ENCODE assay signal across 8 cellular contexts in genomic region chr7:134892002-134892693, GRCh38.
DNase-seq lines count a peak whose midpoint lies in the region; ATAC-seq and TF ChIP-seq lines count a peak whose summit lies in the region.

No MANE protein-coding gene starts in this region.

- H3K4ac ChIP-seq in mesendoderm (ENCODE audit: low read depth, low read length) = no peak overlapping the region

- no peak overlapping the region for H4K8ac ChIP-seq in mesendoderm (ENCODE audit: low read depth, low read length)

- no peak for ATAC-seq in natural killer cell treated with Interleukin-12 subunit alpha and Interleukin-12 subunit beta and Interleukin-15 and Interleukin-18, amount 100 ng/mL, for 72 hours

- H3K27ac Mint-ChIP-seq in endothelial cell (ENCODE audit: unreplicated experiment) = peak overlapping the region; percentile 64
- H3K27ac Mint-ChIP-seq in natural killer cell treated with Interleukin-12 subunit alpha and Interleukin-12 subunit beta and Interleukin-15 and Interleukin-18, amount 100 ng/mL, for 72 hours = no peak overlapping the region

- H3K9me3 Mint-ChIP-seq in endothelial cell (ENCODE audit: unreplicated experiment) = no peaks in the 10 kb centered on the region
- peaks cover 7% of the 10 kb centered on the region for H3K9me3 Mint-ChIP-seq in natural killer cell treated with Interleukin-12 subunit alpha and Interleukin-12 subunit beta and Interleukin-15 and Interleukin-18, amount 100 ng/mL, for 72 hours

- TF ChIP-seq POLR2A in transverse colon (IDR thresholded peaks at IDR 0.05) = no peak

- H3K56ac ChIP-seq in mesendoderm (ENCODE audit: low read length) = peak overlapping the region; percentile 89

- no peak overlapping the region for H2BK120ac ChIP-seq in mesendoderm (ENCODE audit: low read depth, low read length)

- no peak overlapping the region for H2BK15ac ChIP-seq in mesendoderm (replicated peaks; ENCODE audit: low read depth)

- H3K4me3 Mint-ChIP-seq in endothelial cell (ENCODE audit: unreplicated experiment) = peak overlapping the region; percentile 87
- H3K4me3 Mint-ChIP-seq in natural killer cell treated with Interleukin-12 subunit alpha and Interleukin-12 subunit beta and Interleukin-15 and Interleukin-18, amount 100 ng/mL, for 72 hours = no peak overlapping the region

- no peak overlapping the region for H2BK5ac ChIP-seq in mesendoderm (ENCODE audit: low read length)

- H3K9me3 ChIP-seq in NT2/D1 (ENCODE audit: insufficient read depth, low read length) = peaks cover 31% of the 10 kb centered on the region
- H3K9me3 ChIP-seq in transverse colon = no peaks in the 10 kb centered on the region

- no CpG with 5 or more reads among the region's 10 CpGs for WGBS in mesendoderm (ENCODE audit: extremely low coverage, insufficient coverage, low lambda C conversion rate)
- 37 to 53% methylated on average over 5 to 10 of the region's 10 CpGs for whole genome bisulfite sequencing in transverse colon (ENCODE audit: low coverage in 1 of 2), 2 donors

- peaks cover 70% of the 10 kb centered on the region for H3K36me3 ChIP-seq in NT2/D1 (ENCODE audit: insufficient read depth, insufficient read length, low read length)
- no peaks in the 10 kb centered on the region for H3K36me3 ChIP-seq in mesendoderm (ENCODE audit: control insufficient read depth, insufficient read depth, low read length)
- no peaks in the 10 kb centered on the region for H3K36me3 ChIP-seq in transverse colon

- in situ Hi-C loops in transverse colon (cut with MboI; ENCODE audit: low pct_ligation_motif_present in 1 of 4, low pct_unique_long_range_greater_than_20kb in 1 of 4, low sequenced_read_pairs in 3 of 4) = no loop called here

- no peak overlapping the region for H3K23ac ChIP-seq in mesendoderm (ENCODE audit: low read length)

- H3K79me2 ChIP-seq in mesendoderm (ENCODE audit: control insufficient read depth, insufficient read depth, low read length) = peaks cover 35% of the 10 kb centered on the region

- DNase-seq in NT2/D1 (ENCODE audit: low read depth, low spot score) (no peak), endothelial cell (ENCODE audit: low spot score) (no peak), mesendoderm (no peak), transverse colon (no peak), NCI-H226 (no peak), 8988T (no peak)
- DNase-seq in stimulated activated CD4-positive, alpha-beta T cell treated with anti-CD3 and anti-CD28 coated beads, Interleukin-12 subunit alpha, Interleukin-12 subunit beta, amount 100 ng/mL, for 4 hours = no peak
- DNase-seq in natural killer cell treated with Interleukin-12 subunit alpha and Interleukin-12 subunit beta and Interleukin-15 and Interleukin-18, amount 100 ng/mL, for 72 hours (ENCODE audit: low spot score) = no peak

- H3K36me3 Mint-ChIP-seq in endothelial cell (ENCODE audit: low read depth, unreplicated experiment) = peaks cover 41% of the 10 kb centered on the region
- H3K36me3 Mint-ChIP-seq in natural killer cell treated with Interleukin-12 subunit alpha and Interleukin-12 subunit beta and Interleukin-15 and Interleukin-18, amount 100 ng/mL, for 72 hours = peaks cover 12% of the 10 kb centered on the region

- peaks cover 35% of the 10 kb centered on the region for H3K4me1 Mint-ChIP-seq in endothelial cell (ENCODE audit: unreplicated experiment)
- H3K4me1 Mint-ChIP-seq in natural killer cell treated with Interleukin-12 subunit alpha and Interleukin-12 subunit beta and Interleukin-15 and Interleukin-18, amount 100 ng/mL, for 72 hours (ENCODE audit: low read depth in 2 of 2) = no peaks in the 10 kb centered on the region

- H4K5ac ChIP-seq in mesendoderm (ENCODE audit: low read length) = no peak overlapping the region

- no peak for TF ChIP-seq EP300 in transverse colon (IDR thresholded peaks at IDR 0.05; ENCODE audit: low read depth)

- peak overlapping the region; percentile 54 for H2AK5ac ChIP-seq in mesendoderm (ENCODE audit: low read length)

- H3K27me3 ChIP-seq in NT2/D1 (ENCODE audit: insufficient read depth, insufficient read length) = no peaks in the 10 kb centered on the region
- no peaks in the 10 kb centered on the region for H3K27me3 ChIP-seq in mesendoderm (ENCODE audit: insufficient read depth, low read length, poor library complexity)
- H3K27me3 ChIP-seq in transverse colon = peaks cover 6% of the 10 kb centered on the region

- peak overlapping the region; percentile 52 for H3K4me2 ChIP-seq in mesendoderm (ENCODE audit: low read length)

- peak overlapping the region; percentile 34 for H3K18ac ChIP-seq in mesendoderm (ENCODE audit: low read length)

- H3K4me3 ChIP-seq in NT2/D1 (ENCODE audit: insufficient read length, low read depth) (peak overlapping the region; percentile 49), mesendoderm (ENCODE audit: low read length) (peak overlapping the region; percentile 62), transverse colon (peak overlapping the region; percentile 1 to 41 (median 16))

- no peaks in the 10 kb centered on the region for H3K4me1 ChIP-seq in NT2/D1 (ENCODE audit: insufficient read depth, insufficient read length)
- H3K4me1 ChIP-seq in mesendoderm (ENCODE audit: control insufficient read depth, low read depth, low read length) = peaks cover 16% of the 10 kb centered on the region
- peaks cover 3 to 20% (median 5%) of the 10 kb centered on the region in 4 donors for H3K4me1 ChIP-seq in transverse colon

- peaks cover 21% of the 10 kb centered on the region for H3K79me1 ChIP-seq in mesendoderm (ENCODE audit: low read length)

- intact Hi-C loops in transverse colon (cut with DNase I; ENCODE audit: low total_unique reads) = no loop called here

- TF ChIP-seq CTCF in endothelial cell (IDR thresholded peaks at IDR 0.05; ENCODE audit: unreplicated experiment) (no peak), transverse colon (IDR thresholded peaks at IDR 0.05) (no peak)

- H3K9ac ChIP-seq in NT2/D1 (ENCODE audit: insufficient read length, low read depth) (peak overlapping the region; percentile 76), mesendoderm (ENCODE audit: low read length) (peak overlapping the region; percentile 69)

- H3K27ac ChIP-seq in mesendoderm (ENCODE audit: low read depth, low read length) = peak overlapping the region; percentile 2
- peak overlapping the region; percentile 74 to 85 (median 78) for H3K27ac ChIP-seq in transverse colon

- H3K27me3 Mint-ChIP-seq in endothelial cell (ENCODE audit: unreplicated experiment) = no peaks in the 10 kb centered on the region
- H3K27me3 Mint-ChIP-seq in natural killer cell treated with Interleukin-12 subunit alpha and Interleukin-12 subunit beta and Interleukin-15 and Interleukin-18, amount 100 ng/mL, for 72 hours = peaks cover 9 to 20% of the 10 kb centered on the region in 2 donors
